Comparison of ENCODE assay signal across 6 cellular contexts in genomic region chr7:113929389-113929788, GRCh38. TPM values are rescaled to one million over a fixed set of nuclear protein-coding genes. Genes with fewer than 3 reads are reported as not detected.
"Had no signal": no experiment of that assay in that cellular context is flagged by ENCODE, and none has a peak within 500 bp of the region (broad histone marks: within the 10 kb centered on the region; RNA-seq: fewer than 3 reads in every experiment).

No MANE protein-coding gene starts in this region.

RNA-seq across cellular contexts. Expression of gene PPP1R3A, which starts 10.6 kb away (rescaled TPM):
- total RNA-seq: HepG2, HT-29, HT1080, IMR-90, K562 had no signal
- polyA plus RNA-seq: HepG2, IgD-negative memory B cell, IMR-90 had no signal
